Comparison of ENCODE assay signal across 28 cellular contexts in the genomic region with DNA sequence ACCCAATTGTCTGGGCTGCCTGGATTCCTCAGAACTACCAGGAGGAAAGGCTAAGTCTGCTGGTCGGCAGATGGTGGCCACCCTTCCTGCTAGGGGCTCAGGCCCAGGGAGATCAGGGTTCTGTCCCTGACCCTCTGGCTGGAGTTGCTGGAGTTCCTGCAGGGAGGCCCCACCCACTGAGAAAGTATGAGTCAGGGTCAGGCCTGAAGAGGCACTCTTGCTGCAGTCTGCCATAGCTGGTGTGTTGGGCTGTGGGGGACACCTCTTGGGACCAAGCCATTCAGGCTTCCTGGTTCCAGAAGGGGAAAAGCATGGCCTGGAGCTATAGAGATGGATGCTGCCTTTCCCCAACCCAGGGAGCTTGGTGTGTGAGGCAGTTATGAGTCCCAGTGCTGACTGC. TPM values are rescaled to one million over a fixed set of nuclear protein-coding genes. Genes with fewer than 3 reads are reported as not detected.
DNase-seq lines count a peak whose midpoint lies in the region; ATAC-seq, FAIRE-seq and TF ChIP-seq lines count a peak whose summit lies in the region.
"Had no signal": no experiment of that assay in that cellular context is flagged by ENCODE, and none has a peak within 500 bp of the region (broad histone marks: within the 10 kb centered on the region; RNA-seq: fewer than 3 reads in every experiment).

No MANE protein-coding gene starts in this region.

- H3K18ac ChIP-seq in trophoblast cell (ENCODE audit: low read length) = no peak overlapping the region

- peak overlapping the region; percentile 48 for H2AK5ac ChIP-seq in trophoblast cell (ENCODE audit: low read length)

- H3K23ac ChIP-seq in trophoblast cell (ENCODE audit: low read length) = no peak overlapping the region

- H3K9me3 ChIP-seq in GM12878 (replicated peaks; ENCODE audit: control insufficient read depth, insufficient read depth, low read length) = no peaks in the 10 kb centered on the region
- no peaks in the 10 kb centered on the region for H3K9me3 ChIP-seq in trophoblast cell (ENCODE audit: insufficient read depth, low read depth, low read length)
- H3K9me3 ChIP-seq: A549, SK-N-SH had no signal

- H3K27ac ChIP-seq in GM12878 (ENCODE audit: control insufficient read depth, insufficient read depth) (no peak overlapping the region), trophoblast cell (ENCODE audit: low read depth, low read length) (no peak overlapping the region)
- H3K27ac ChIP-seq: A549 had no signal

- POLR2A ChIA-PET in GM12878 (lab: Charles Lee) = no interaction called here

- TF ChIP-seq CTCF in GM12865 (IDR thresholded peaks at IDR 0.05; ENCODE audit: insufficient read depth, low read depth, low read length, missing control alignments) (no peak), GM12878 (IDR thresholded peaks at IDR 0.05 in 2 of 3, conservative IDR thresholded peaks at IDR 0.05 in 1 of 3; ENCODE audit: control insufficient read depth in 2 of 3, extremely low read depth in 1 of 3, insufficient read depth in 1 of 3, low read depth in 3 of 3, low read length in 3 of 3) (no peak), GM13976 (IDR thresholded peaks at IDR 0.05; ENCODE audit: borderline replicate concordance, control extremely low read depth, extremely low read depth, insufficient read depth, missing control alignments) (no peak)

- BruUV-seq in GM12878 (replicated peaks; lab: Mats Ljungman, UMichigan) = no TSS peak

- H3K27me3 ChIP-seq in GM12878 (replicated peaks in 1 of 2; ENCODE audit: control insufficient read depth in 2 of 2, insufficient read depth in 2 of 2, low read length in 1 of 2) = no peaks in the 10 kb centered on the region
- no peaks in the 10 kb centered on the region for H3K27me3 ChIP-seq in trophoblast cell (ENCODE audit: insufficient read depth, low read length)

- no peaks in the 10 kb centered on the region for H3K4me1 ChIP-seq in GM12878 (ENCODE audit: control insufficient read depth, insufficient read depth, low read length)
- H3K4me1 ChIP-seq in trophoblast cell (ENCODE audit: control insufficient read depth in 1 of 2, insufficient read depth in 2 of 2, low read length in 2 of 2) = no peaks in the 10 kb centered on the region
- H3K4me1 ChIP-seq: A549 had no signal

- H4K12ac ChIP-seq in trophoblast cell (ENCODE audit: low read depth, low read length) = no peak overlapping the region

- H3K79me2 ChIP-seq in GM12878 (ENCODE audit: control insufficient read depth, insufficient read depth, low read length) (no peaks in the 10 kb centered on the region), trophoblast cell (ENCODE audit: control insufficient read depth, insufficient read depth, low read length, poor library complexity) (no peaks in the 10 kb centered on the region)

- no peaks in the 10 kb centered on the region for H3K79me1 ChIP-seq in trophoblast cell (ENCODE audit: low read length)

- CTCF ChIA-PET in GM12878 (lab: Yijun Ruan, JAX) = interaction anchor here (1.6 kb wide), 1 partner anchor 14 kb away, joined by 6 read pairs; no protein-coding TSS in a partner anchor

- no peak for TF ChIP-seq RAD21 in GM12878 (IDR thresholded peaks at IDR 0.05; ENCODE audit: insufficient read depth, low read depth, low read length)

- no peak overlapping the region for H2BK12ac ChIP-seq in trophoblast cell (ENCODE audit: low read length)

- intact Hi-C loops in GM12878 (cut with micrococcal nuclease; ENCODE audit: unreplicated experiment) = no loop called here

- H3K36me3 ChIP-seq in GM12878 (ENCODE audit: control insufficient read depth in 2 of 2, insufficient read depth in 2 of 2, low read length in 1 of 2) = no peaks in the 10 kb centered on the region
- no peaks in the 10 kb centered on the region for H3K36me3 ChIP-seq in trophoblast cell (ENCODE audit: control insufficient read depth in 1 of 2, insufficient read depth in 2 of 2, low read length in 2 of 2)

- no peak overlapping the region for H2BK5ac ChIP-seq in trophoblast cell (ENCODE audit: low read depth, low read length, poor library complexity)

- no peak for TF ChIP-seq POLR2A in GM12878 (IDR thresholded peaks at IDR 0.05; ENCODE audit: low read depth, low read length)

- H3K4me3 ChIP-seq in GM12865 (ENCODE audit: low read depth, low read length) (no peak overlapping the region), GM12878 (no peak overlapping the region), trophoblast cell (ENCODE audit: low read depth, low read length) (no peak overlapping the region)
- H3K4me3 ChIP-seq: A549 had no signal

- TF ChIP-seq EP300 in GM12878 (IDR thresholded peaks at IDR 0.05; ENCODE audit: borderline replicate concordance in 1 of 2, control insufficient read depth in 1 of 2, low read depth in 2 of 2, low read length in 2 of 2) = no peak

- H2AFZ ChIP-seq in GM12878 (ENCODE audit: control insufficient read depth, low read depth, low read length) (no peak overlapping the region), trophoblast cell (ENCODE audit: insufficient read depth, low read length, poor library complexity) (no peak overlapping the region)

- ATAC-seq in HG02798 (IDR thresholded peaks at IDR 0.05; ENCODE audit: poor library complexity, unreplicated experiment) (peak; percentile 23), GM12878 (peak; percentile 60), GM21447 (IDR thresholded peaks at IDR 0.05; ENCODE audit: unreplicated experiment) (no peak)
- ATAC-seq: A549, HCT116 had no signal

- no peak overlapping the region for H4K8ac ChIP-seq in trophoblast cell (ENCODE audit: low read depth, low read length)

- H3K4me2 ChIP-seq in GM12878 (ENCODE audit: control insufficient read depth, insufficient read depth) = no peak overlapping the region
- no peak overlapping the region for H3K4me2 ChIP-seq in trophoblast cell (ENCODE audit: low read length)
- H3K4me2 ChIP-seq: A549, SK-N-SH had no signal

- H3K9ac ChIP-seq in GM12878 (ENCODE audit: control insufficient read depth, insufficient read depth, low read length) (no peak overlapping the region), trophoblast cell (ENCODE audit: low read length) (no peak overlapping the region)
- H3K9ac ChIP-seq: SK-N-SH had no signal

- in situ Hi-C loops in GM12878 (cut with MboI) (no loop called here), GM13976 (cut with MboI; ENCODE audit: low sequenced_read_pairs, unreplicated experiment) (no loop called here)

- no peak for FAIRE-seq in GM12878 (lab: Jason Lieb, UNC)
- FAIRE-seq: A549, GM19239, HTR-8/SVneo, RCC 7860 had no signal

- SMC1A ChIA-PET in GM12878 (lab: Charles Lee; ENCODE audit: uncharacterized antibody, unreplicated experiment) = no interaction called here

- RAD21 ChIA-PET in GM12878 (lab: Charles Lee; ENCODE audit: unreplicated experiment) = no interaction called here

- H4K20me1 ChIP-seq in GM12878 (ENCODE audit: control insufficient read depth, insufficient read depth) = no peaks in the 10 kb centered on the region

- H3K4ac ChIP-seq in trophoblast cell (ENCODE audit: low read depth, low read length) = no peak overlapping the region

- H3K14ac ChIP-seq in trophoblast cell (ENCODE audit: low read length) = no peak overlapping the region

- WGBS in GM12878 (ENCODE audit: insufficient coverage, insufficient replicate concordance, low lambda C conversion rate, missing lambda C conversion rate) = 0% methylated on average over 1 of the region's 1 CpG
- WGBS in trophoblast cell (ENCODE audit: extremely low coverage, insufficient coverage, insufficient read length) = no CpG with 5 or more reads among the region's 1 CpG

- DNase-seq in GM12865 (ENCODE audit: low read depth) (peak; percentile 38), GM12878 (ENCODE audit: low read depth, low spot score) (no peak), trophoblast cell (no peak), GM13976 (ENCODE audit: low spot score) (no peak)
- no peak for DNase-seq in central memory CD4-positive, alpha-beta T cell
- DNase-seq: AML-193, C1 segment of cervical spinal cord, COR-L47, DMS 273 treated with DMSO at 0.1 percent for 48 hours, DMS79, KBM-7, MM.1S, NCI-H1694, NCI-H2081 treated with DMSO at 0.1 percent for 48 hours, NCI-H2171, NCI-H345, NCI-H524, NCI-H748 treated with DMSO at 0.1 percent for 48 hours, SIG-M5, SK-N-SH, T-helper 2 cell had no signal

- no peak overlapping the region for H4K91ac ChIP-seq in trophoblast cell (ENCODE audit: low read depth, low read length)

- H2BK120ac ChIP-seq in trophoblast cell (ENCODE audit: insufficient read depth, low read length, poor library complexity) = no peak overlapping the region

TF ChIP-seq in GM12878, 131 proteins besides CTCF, POLR2A, EP300 and RAD21:
- TF ChIP-seq MEF2B (IDR thresholded peaks at IDR 0.05; ENCODE audit: partially characterized antibody, poor library complexity, severe bottlenecking) = no peak

RNA-seq across cellular contexts. Expression of a gene that starts 40.4 kb away (rescaled TPM):
- 6.6 and 7.3 TPM in 2 replicates for total RNA-seq in GM12878 (2013; cell fraction: nucleolus; rRNA removed)
- total RNA-seq in GM12878 (2014; rRNA removed) = 1.4 and 1.9 TPM in 2 replicates
- total RNA-seq in GM12878 (2014; rRNA removed; fragmentation: Illumina TruSeq; extraction: Trizol) = 1.4 and 2.0 TPM in 2 replicates
- 1.4 TPM in 2 replicates for total RNA-seq in GM12878 (2021)
- 0.18 TPM for polyA plus RNA-seq in GM12878 (2011; ENCODE audit: low read depth)
- polyA plus RNA-seq in GM12878 (2011; rRNA removed) = 0.77 and 1.2 TPM in 2 replicates
- 0.66 and 0.82 TPM in 2 replicates for polyA plus RNA-seq in GM12878 (2011; cell fraction: cytosol; rRNA removed)
- 1.1 TPM in 2 replicates for polyA plus RNA-seq in GM12878 (2011; cell fraction: nucleus; rRNA removed)
- polyA plus RNA-seq in GM12878 (2012) = 0.53 TPM in 2 replicates
- polyA plus RNA-seq in GM12878 (2014; fragmentation: Illumina TruSeq; extraction: Trizol) = 1.3 TPM in 2 replicates
- polyA plus RNA-seq in GM12878 (2014; fragmentation: Nextera tagmentation; extraction: Ambion mirVana) = under 1 TPM; 0.46 to 0.89 TPM
- polyA plus RNA-seq in GM12878 (2014; rRNA removed) = 0.62 and 0.82 TPM in 2 replicates
- polyA plus RNA-seq in GM12878 (2016; fragmentation: Nextera tagmentation; extraction: Ambion mirVana) = 1 to 10 TPM in 1 of 2 experiments, under 1 TPM in 1; 0.83 to 1.0 TPM
- polyA minus RNA-seq in GM12878 (2011; rRNA and poly(A)+ RNA removed) = 2.2 and 2.9 TPM in 2 replicates
- polyA minus RNA-seq in GM12878 (2011; cell fraction: cytosol; rRNA and poly(A)+ RNA removed) = 0.73 and 1.2 TPM in 2 replicates
- polyA minus RNA-seq in GM12878 (2011; cell fraction: nucleus; rRNA and poly(A)+ RNA removed) = 2.5 and 2.8 TPM in 2 replicates
- 24.3 and 26.5 TPM in 2 replicates for polyA plus RNA-seq in trophoblast cell (2013)
